19 cellular contexts compared by ENCODE assay signal in genomic region chr16:8943001-8943763, GRCh38. TPM values are rescaled to one million over a fixed set of nuclear protein-coding genes. Genes with fewer than 3 reads are reported as not detected.
DNase-seq lines count a peak whose midpoint lies in the region; ATAC-seq, FAIRE-seq and TF ChIP-seq lines count a peak whose summit lies in the region.
"Had no signal": no experiment of that assay in that cellular context is flagged by ENCODE, and none has a peak within 500 bp of the region (broad histone marks: within the 10 kb centered on the region; RNA-seq: fewer than 3 reads in every experiment).

No MANE protein-coding gene starts in this region.

- no peaks in the 10 kb centered on the region for H3K9me3 Mint-ChIP-seq in activated naive CD4-positive, alpha-beta T cell treated with anti-CD3 and anti-CD28 coated beads for 36 hours
- H3K9me3 Mint-ChIP-seq in stimulated activated memory B cell treated with anti-CD40 and anti-IgM and Interleukin-4, amounts not matched to agents 10 μg/mL and 1 μg/mL and 100 μg/mL, for 72 hours, result no peaks in the 10 kb centered on the region
- H3K9me3 Mint-ChIP-seq: activated T-cell treated with anti-CD3 and anti-CD28 coated beads, Interleukin-2, amount 50 U/mL, for 4 hours; mesothelial cell of epicardium had no signal

- H3K36me3 ChIP-seq in H1 (ENCODE audit: control insufficient read depth in 2 of 4, insufficient read depth in 4 of 4, low read length in 3 of 4), result no peaks in the 10 kb centered on the region
- H3K36me3 ChIP-seq: cardiac muscle cell, right atrium auricular region, stomach had no signal

- no peak overlapping the region for H3K4ac ChIP-seq in H1 (replicated peaks; ENCODE audit: insufficient read length, low read depth, low read length)

- H3K56ac ChIP-seq in H1 (replicated peaks; ENCODE audit: insufficient read length, low read depth, low read length), result no peak overlapping the region

- H2BK20ac ChIP-seq in H1 (ENCODE audit: low read length), result no peak overlapping the region

- no peak overlapping the region for H2BK15ac ChIP-seq in H1 (ENCODE audit: low read length)

- CTCF ChIA-PET in activated naive CD4-positive, alpha-beta T cell treated with anti-CD3 and anti-CD28 coated beads for 36 hours (lab: Charles Lee), result interaction anchor here (0.6 to 1.4 kb wide), 4 partner anchors 12 to 1466 kb away, joined by 3 to 4 read pairs (median 3); no protein-coding TSS in a partner anchor
- CTCF ChIA-PET in H1 (lab: Charles Lee; ENCODE audit: partially characterized antibody), result interaction anchor here (0.6 to 2.1 kb wide), 10 partner anchors 9 to 89 kb away, joined by 3 to 19 read pairs (median 4); no protein-coding TSS in a partner anchor

- POLR2A ChIA-PET in H1 (lab: Charles Lee; ENCODE audit: partially characterized antibody), result interaction anchor here (0.7 kb wide), 1 partner anchor 52 kb away, joined by 3 read pairs; no protein-coding TSS in a partner anchor

- peaks cover 96% of the 10 kb centered on the region for H3K4me1 Mint-ChIP-seq in activated naive CD4-positive, alpha-beta T cell treated with anti-CD3 and anti-CD28 coated beads for 36 hours (ENCODE audit: low read depth)
- peaks cover 98% of the 10 kb centered on the region for H3K4me1 Mint-ChIP-seq in stimulated activated memory B cell treated with anti-CD40 and anti-IgM and Interleukin-4, amounts not matched to agents 10 μg/mL and 1 μg/mL and 100 μg/mL, for 72 hours

- ATAC-seq in stimulated activated memory B cell treated with anti-CD40 and anti-IgM and Interleukin-4, amounts not matched to agents 10 μg/mL and 1 μg/mL and 100 μg/mL, for 72 hours, result no peak
- no peak for ATAC-seq in HG02840 (IDR thresholded peaks at IDR 0.05; ENCODE audit: low FRiP score, unreplicated experiment)
- ATAC-seq: activated T-cell treated with anti-CD3 and anti-CD28 coated beads, Interleukin-2, amount 50 U/mL, for 4 hours; Panc1 had no signal

- peaks cover 6 to 15% (median 10%) of the 10 kb centered on the region in 4 experiments for H3K4me1 ChIP-seq in H1 (replicated peaks in 1 of 4; ENCODE audit: control insufficient read depth in 3 of 4, insufficient read depth in 4 of 4, low read length in 3 of 4)

- H3K27ac ChIP-seq in H1 (ENCODE audit: low read depth, low read length), result no peak overlapping the region
- H3K27ac ChIP-seq: cardiac muscle cell, hepatocyte, right atrium auricular region had no signal

- no peak for TF ChIP-seq POLR2A in H1 (IDR thresholded peaks at IDR 0.05; ENCODE audit: control extremely low read depth in 1 of 2, low read depth in 2 of 2, low read length in 2 of 2)

- intact Hi-C loops in activated naive CD4-positive, alpha-beta T cell treated with anti-CD3 and anti-CD28 coated beads for 36 hours (cut with micrococcal nuclease), result no loop called here

- H4K8ac ChIP-seq in H1 (ENCODE audit: extremely low read depth, insufficient read depth, low read length), result peak overlapping the region; percentile 9; the same call in 1 of the 2 replicates

- H4K91ac ChIP-seq in H1 (replicated peaks; ENCODE audit: insufficient read length, low read length), result no peak overlapping the region

- no peak for TF ChIP-seq CTCF in H1 (IDR thresholded peaks at IDR 0.05; ENCODE audit: control extremely low read depth in 1 of 3, insufficient read depth in 1 of 3, low read depth in 1 of 3, low read length in 3 of 3)

- H3K4me3 Mint-ChIP-seq in activated naive CD4-positive, alpha-beta T cell treated with anti-CD3 and anti-CD28 coated beads for 36 hours, result no peak overlapping the region
- H3K4me3 Mint-ChIP-seq in stimulated activated memory B cell treated with anti-CD40 and anti-IgM and Interleukin-4, amounts not matched to agents 10 μg/mL and 1 μg/mL and 100 μg/mL, for 72 hours, result peak overlapping the region; percentile 31
- H3K4me3 Mint-ChIP-seq: mesothelial cell of epicardium had no signal

- H3K36me3 Mint-ChIP-seq in activated naive CD4-positive, alpha-beta T cell treated with anti-CD3 and anti-CD28 coated beads for 36 hours (ENCODE audit: low read depth), result peaks cover 6% of the 10 kb centered on the region
- H3K36me3 Mint-ChIP-seq in stimulated activated memory B cell treated with anti-CD40 and anti-IgM and Interleukin-4, amounts not matched to agents 10 μg/mL and 1 μg/mL and 100 μg/mL, for 72 hours, result no peaks in the 10 kb centered on the region

- no peak for DNase-seq in activated naive CD4-positive, alpha-beta T cell treated with anti-CD3 and anti-CD28 coated beads for 36 hours
- no peak for DNase-seq in activated naive CD4-positive, alpha-beta T cell (lab: John Stamatoyannopoulos, UW)
- peak; percentile 76 for DNase-seq in NCI-H82 (lab: John Stamatoyannopoulos, UW)
- DNase-seq in H1 (ENCODE audit: low read depth in 1 of 2, low spot score in 2 of 2), result no peak
- DNase-seq in KG1 (lab: John Stamatoyannopoulos, UW), result no peak
- DNase-seq in NCI-H510A treated with DMSO at 0.1 percent for 48 hours (lab: John Stamatoyannopoulos, UW), result no peak
- DNase-seq: ACHN; activated T-cell treated with anti-CD3 and anti-CD28 coated beads, Interleukin-2, amount 50 U/mL, for 4 hours; effector CD8-positive, alpha-beta T cell; NCI-H1930; stomach had no signal

- peaks cover 24% of the 10 kb centered on the region for H3K79me1 ChIP-seq in H1 (ENCODE audit: low read depth, low read length)

- H3K9me3 ChIP-seq in H1 (ENCODE audit: insufficient read depth in 2 of 2, low read depth in 1 of 2, low read length in 1 of 2), result no peaks in the 10 kb centered on the region
- H3K9me3 ChIP-seq: right atrium auricular region, stomach had no signal

- 76% methylated on average over 14 of the region's 14 CpGs; no CpG with 5 or more reads in 1 of the 2 experiments for WGBS in H1 (ENCODE audit: extremely low coverage in 1 of 2, insufficient coverage in 1 of 2, insufficient read length in 1 of 2, insufficient replicate concordance in 2 of 2, low coverage in 1 of 2, low lambda C conversion rate in 2 of 2, missing lambda C conversion rate in 1 of 2), 2 experiments

- peaks cover 71 to 100% of the 10 kb centered on the region in 2 experiments for H3K79me2 ChIP-seq in H1 (ENCODE audit: control insufficient read depth in 1 of 2, insufficient read depth in 2 of 2, low read length in 2 of 2)

- no peak overlapping the region for H3K23ac ChIP-seq in H1 (ENCODE audit: insufficient read length)

- no peaks in the 10 kb centered on the region for H3K27me3 ChIP-seq in H1 (replicated peaks in 1 of 4; ENCODE audit: control insufficient read depth in 3 of 4, extremely low read depth in 1 of 4, insufficient read depth in 3 of 4, low read length in 3 of 4)
- H3K27me3 ChIP-seq: cardiac muscle cell, hepatocyte, right atrium auricular region, stomach had no signal

- H3K23me2 ChIP-seq in H1 (ENCODE audit: low read depth, low read length), result no peaks in the 10 kb centered on the region

- no peak overlapping the region for H3K14ac ChIP-seq in H1 (ENCODE audit: insufficient read length)

- peaks cover 60 to 65% of the 10 kb centered on the region in 2 experiments for H4K20me1 ChIP-seq in H1 (replicated peaks in 1 of 2; ENCODE audit: control insufficient read depth in 1 of 2, insufficient read depth in 2 of 2, low read length in 2 of 2)

- H3K4me2 ChIP-seq in H1 (ENCODE audit: insufficient read depth in 1 of 2, low read depth in 2 of 2, low read length in 2 of 2), result no peak overlapping the region
- H3K4me2 ChIP-seq: hepatocyte had no signal

- no peak for TF ChIP-seq RAD21 in H1 (IDR thresholded peaks at IDR 0.05 in 1 of 2, conservative IDR thresholded peaks at IDR 0.05 in 1 of 2; ENCODE audit: low read depth in 2 of 2, low read length in 2 of 2)

- no peak overlapping the region for H3K9ac ChIP-seq in H1 (replicated peaks in 1 of 4; ENCODE audit: extremely low read depth in 1 of 4, low read depth in 3 of 4, low read length in 3 of 4)

- no peak overlapping the region for H3K4me3 ChIP-seq in H1 (ENCODE audit: extremely low read depth in 1 of 4, insufficient read depth in 2 of 4, low read depth in 3 of 4, low read length in 4 of 4)
- H3K4me3 ChIP-seq: cardiac muscle cell, hepatocyte, right atrium auricular region, stomach had no signal

- no peak overlapping the region for H2BK12ac ChIP-seq in H1 (ENCODE audit: low read depth, low read length)

- H2AK5ac ChIP-seq in H1 (ENCODE audit: low read depth, low read length), result no peak overlapping the region

- H3K27ac Mint-ChIP-seq in activated naive CD4-positive, alpha-beta T cell treated with anti-CD3 and anti-CD28 coated beads for 36 hours, result peak overlapping the region; percentile 61
- H3K27ac Mint-ChIP-seq in stimulated activated memory B cell treated with anti-CD40 and anti-IgM and Interleukin-4, amounts not matched to agents 10 μg/mL and 1 μg/mL and 100 μg/mL, for 72 hours, result no peak overlapping the region

- H4K5ac ChIP-seq in H1 (ENCODE audit: insufficient read length, low read depth, low read length), result no peak overlapping the region

- H3K18ac ChIP-seq in H1 (ENCODE audit: extremely low read depth, low read length), result no peak overlapping the region

- H2BK5ac ChIP-seq in H1 (ENCODE audit: low read depth, low read length), result no peak overlapping the region

- no peaks in the 10 kb centered on the region for H3K27me3 Mint-ChIP-seq in activated naive CD4-positive, alpha-beta T cell treated with anti-CD3 and anti-CD28 coated beads for 36 hours (ENCODE audit: low read depth)
- H3K27me3 Mint-ChIP-seq in stimulated activated memory B cell treated with anti-CD40 and anti-IgM and Interleukin-4, amounts not matched to agents 10 μg/mL and 1 μg/mL and 100 μg/mL, for 72 hours, result no peaks in the 10 kb centered on the region

- no peak for TF ChIP-seq EP300 in H1 (IDR thresholded peaks at IDR 0.05; ENCODE audit: borderline replicate concordance in 1 of 2, low read depth in 2 of 2, low read length in 2 of 2)

- no peak for FAIRE-seq in H1 (lab: Jason Lieb, UNC)
- FAIRE-seq: HTR-8/SVneo had no signal

- no peak overlapping the region for H2AFZ ChIP-seq in H1 (ENCODE audit: low read length)
- H2AFZ ChIP-seq: hepatocyte had no signal

- H2BK120ac ChIP-seq in H1 (replicated peaks; ENCODE audit: low read depth, low read length), result no peak overlapping the region

TF ChIP-seq in H1, 55 proteins besides CTCF, POLR2A, EP300 and RAD21 (continues in another document):
- no peak for TF ChIP-seq SIN3A (conservative IDR thresholded peaks at IDR 0.05 in 1 of 2, IDR thresholded peaks at IDR 0.05 in 1 of 2; ENCODE audit: low read depth in 1 of 2, low read length in 2 of 2)
- no peak for TF ChIP-seq SIRT6 (IDR thresholded peaks at IDR 0.05; ENCODE audit: low read length)
- TF ChIP-seq CBX8 (IDR thresholded peaks at IDR 0.05; ENCODE audit: borderline replicate concordance, low read depth, low read length), result no peak

RNA-seq across cellular contexts. Expression of gene USP7, which starts 20.5 kb away (rescaled TPM):
- 100 to 1,000 TPM; 155 to 163 TPM for total RNA-seq in activated naive CD4-positive, alpha-beta T cell treated with anti-CD3 and anti-CD28 coated beads for 36 hours
- total RNA-seq in H1 (2021; fragmentation: NEBNext Ultra II Directional; extraction: Animal tissue kit (Norgen Biotek cat#: 25700)), result 208 and 211 TPM in 2 replicates
- 21.3 and 22.8 TPM in 2 replicates for polyA plus RNA-seq in H1 (2011; rRNA removed)
- polyA plus RNA-seq in H1 (2011; cell fraction: cytosol; rRNA removed), result 30.9 TPM
- polyA plus RNA-seq in H1 (2011; cell fraction: nucleus; rRNA removed), result 117 TPM
- polyA plus RNA-seq in H1 (2012, experiment 1 of 2), result 91.3 to 141 TPM (median 111 TPM) in 4 replicates
- 7.7 TPM for polyA plus RNA-seq in H1 (2012, experiment 2 of 2)
- polyA plus RNA-seq in H1 (2013, experiment 1 of 2), result 77.1 TPM
- 78.8 TPM for polyA plus RNA-seq in H1 (2013, experiment 2 of 2)
- 157 and 170 TPM in 2 replicates for polyA minus RNA-seq in H1 (2011; rRNA and poly(A)+ RNA removed)
- polyA minus RNA-seq in H1 (2011; cell fraction: cytosol; rRNA and poly(A)+ RNA removed), result 41.6 TPM
- polyA minus RNA-seq in H1 (2011; cell fraction: nucleus; rRNA and poly(A)+ RNA removed), result 170 TPM
